8 cellular contexts compared by ENCODE assay signal in genomic region chr12:132083731-132084641, GRCh38.
A peak's percentile ranks its signal among the peaks of the same experiment; 100 is the strongest.
DNase-seq lines count a peak whose midpoint lies in the region; ATAC-seq and TF ChIP-seq lines count a peak whose summit lies in the region.

No MANE protein-coding gene starts in this region.

- peaks cover 8% of the 10 kb centered on the region for H3F3A ChIP-seq in DOHH2 (ENCODE audit: control insufficient read depth, insufficient read depth)
- H3F3A ChIP-seq in GM23248 (ENCODE audit: insufficient read depth), result peaks cover 7% of the 10 kb centered on the region

- TF ChIP-seq POLR2A in Peyer's patch (IDR thresholded peaks at IDR 0.05), result peak; percentile 70 to 84

- no peaks in the 10 kb centered on the region for H3K27me3 ChIP-seq in DOHH2 (ENCODE audit: control insufficient read depth, low read length)
- H3K27me3 ChIP-seq in GM23248 (replicated peaks; ENCODE audit: insufficient read depth), result no peaks in the 10 kb centered on the region
- no peaks in the 10 kb centered on the region for H3K27me3 ChIP-seq in Karpas-422 (ENCODE audit: low read length)
- H3K27me3 ChIP-seq in Peyer's patch, result no peaks in the 10 kb centered on the region
- H3K27me3 ChIP-seq in fibroblast of lung (ENCODE audit: control insufficient read depth, insufficient read depth, low read length), result no peaks in the 10 kb centered on the region

- H3K4me2 ChIP-seq in DOHH2 (ENCODE audit: low read length), result peak overlapping the region; percentile 100
- peak overlapping the region; percentile 75 for H3K4me2 ChIP-seq in GM23248 (ENCODE audit: unreplicated experiment)
- H3K4me2 ChIP-seq in Karpas-422 (ENCODE audit: low read depth, low read length, poor library complexity, severe bottlenecking), result peak overlapping the region; percentile 97
- H3K4me2 ChIP-seq in fibroblast of lung (ENCODE audit: extremely low read depth, insufficient read depth, low read length), result peak overlapping the region; percentile 98

- WGBS in GM23248 (ENCODE audit: low coverage in 1 of 2, low lambda C conversion rate in 2 of 2, missing lambda C conversion rate in 2 of 2), 2 experiments, result 1 to 3% methylated on average over 26 to 86 of the region's 91 CpGs

- H4K20me1 ChIP-seq in DOHH2 (ENCODE audit: control insufficient read depth, insufficient read depth, low read depth, low read length), result no peaks in the 10 kb centered on the region
- no peaks in the 10 kb centered on the region for H4K20me1 ChIP-seq in GM23248 (ENCODE audit: insufficient read depth)
- peaks cover 3% of the 10 kb centered on the region; the same call in 1 of the 2 replicates for H4K20me1 ChIP-seq in Karpas-422 (ENCODE audit: insufficient read depth, low read depth, low read length)
- no peaks in the 10 kb centered on the region for H4K20me1 ChIP-seq in fibroblast of lung (ENCODE audit: control insufficient read depth, extremely low read depth, insufficient read depth, low read length)

- TF ChIP-seq CTCF in DOHH2 (IDR thresholded peaks at IDR 0.05; ENCODE audit: low read depth, low read length, poor library complexity, severe bottlenecking), result no peak
- TF ChIP-seq CTCF in Peyer's patch (IDR thresholded peaks at IDR 0.05), result peak in 1 of 6 experiments; percentile 16
- TF ChIP-seq CTCF in fibroblast of lung (conservative IDR thresholded peaks at IDR 0.05 in 1 of 2, IDR thresholded peaks at IDR 0.05 in 1 of 2; ENCODE audit: low read depth in 1 of 2, low read length in 2 of 2), result no peak

- peaks cover 17 to 36% (median 26%) of the 10 kb centered on the region in 3 donors for H3K4me1 Mint-ChIP-seq in naive B cell

- H3K27ac ChIP-seq in DOHH2 (ENCODE audit: low read depth, low read length) (peak overlapping the region; percentile 43), GM23248 (peak overlapping the region; percentile 81), Karpas-422 (ENCODE audit: low read length) (peak overlapping the region; percentile 61), Peyer's patch (peak overlapping the region; percentile 88 to 97 (median 94)), fibroblast of lung (ENCODE audit: insufficient read depth, low read length) (peak overlapping the region; percentile 93)

- H3K9me3 Mint-ChIP-seq in naive B cell, result no peaks in the 10 kb centered on the region

- H3K36me3 ChIP-seq in DOHH2 (ENCODE audit: control insufficient read depth, low read length) (peaks cover 21% of the 10 kb centered on the region), GM23248 (ENCODE audit: low read depth) (peaks cover 5% of the 10 kb centered on the region; the same call in 1 of the 2 replicates), Karpas-422 (ENCODE audit: insufficient read depth, low read length) (peaks cover 16% of the 10 kb centered on the region), Peyer's patch (no peaks in the 10 kb centered on the region), fibroblast of lung (ENCODE audit: control insufficient read depth, insufficient read depth, low read length) (peaks cover 2% of the 10 kb centered on the region)

- H3K27ac Mint-ChIP-seq in naive B cell, result peak overlapping the region in 5 of 6 donors; percentile 82 to 93 (median 87)

- H3K9me3 ChIP-seq in DOHH2 (ENCODE audit: control insufficient read depth, insufficient read depth, low read length) (no peaks in the 10 kb centered on the region), GM23248 (ENCODE audit: low read depth) (no peaks in the 10 kb centered on the region), Karpas-422 (ENCODE audit: low read length) (no peaks in the 10 kb centered on the region), Peyer's patch (no peaks in the 10 kb centered on the region), fibroblast of lung (ENCODE audit: control insufficient read depth, insufficient read depth, low read depth, low read length) (no peaks in the 10 kb centered on the region)

- H3K4me3 Mint-ChIP-seq in naive B cell, result peak overlapping the region; percentile 83 to 95 (median 90)

- H2AFZ ChIP-seq in GM23248, result peak overlapping the region; percentile 79
- peak overlapping the region; percentile 94 for H2AFZ ChIP-seq in Karpas-422 (ENCODE audit: low read length)
- H2AFZ ChIP-seq in fibroblast of lung (ENCODE audit: low read length), result peak overlapping the region; percentile 24

- H3K4me3 ChIP-seq in DOHH2 (ENCODE audit: low read length) (peak overlapping the region; percentile 93), GM23248 (peak overlapping the region; percentile 81), Karpas-422 (ENCODE audit: low read length) (peak overlapping the region; percentile 86), Peyer's patch (peak overlapping the region; percentile 92 to 99 (median 98)), fibroblast of lung (replicated peaks in 1 of 4; ENCODE audit: control extremely low read depth in 1 of 4, insufficient read depth in 1 of 4, low read depth in 3 of 4, low read length in 4 of 4) (peak overlapping the region; percentile 45 to 81 (median 63))

- in situ Hi-C loops in GM23248 (cut with MboI), result no loop called here

- peak; percentile 97 for DNase-seq in GM23248
- DNase-seq in Karpas-422, result peak; percentile 96
- peak; percentile 84 to 96 (median 95) for DNase-seq in Peyer's patch
- peak; percentile 85 for DNase-seq in activated T-helper 1 cell treated with Interleukin-2 at 50 U/mL for 16 hours (ENCODE audit: low read depth)
- DNase-seq in fibroblast of lung (ENCODE audit: low read depth in 2 of 2), result peak; percentile 77 to 82
- DNase-seq in naive B cell, result peak; percentile 86
- peak; percentile 73 to 84 for DNase-seq in stimulated activated CD8-positive, alpha-beta memory T cell treated with anti-CD3 and anti-CD28 coated beads, Interleukin-7, amount 100 ng/mL, for 48 hours (ENCODE audit: extremely low read depth in 1 of 2, low read depth in 1 of 2)

- no peaks in the 10 kb centered on the region for H3K27me3 Mint-ChIP-seq in naive B cell

- H3K4me1 ChIP-seq in DOHH2 (ENCODE audit: control insufficient read depth, low read length) (peaks cover 30% of the 10 kb centered on the region), GM23248 (ENCODE audit: insufficient read depth) (peaks cover 14% of the 10 kb centered on the region; the same call in 1 of the 2 replicates), Karpas-422 (ENCODE audit: low read length) (peaks cover 20% of the 10 kb centered on the region), Peyer's patch (peaks cover 0 to 12% (median 2%) of the 10 kb centered on the region in 4 donors), fibroblast of lung (ENCODE audit: control insufficient read depth, extremely low read depth, insufficient read depth, low read length) (peaks cover 3% of the 10 kb centered on the region)

- no peaks in the 10 kb centered on the region for H3K9me2 ChIP-seq in DOHH2 (replicated peaks; ENCODE audit: control insufficient read depth, low read length)
- H3K9me2 ChIP-seq in GM23248 (ENCODE audit: insufficient read depth), result no peaks in the 10 kb centered on the region
- H3K9me2 ChIP-seq in Karpas-422 (replicated peaks; ENCODE audit: insufficient read depth, low read length), result no peaks in the 10 kb centered on the region

- no peaks in the 10 kb centered on the region for H3K36me3 Mint-ChIP-seq in naive B cell

- peak; percentile 90 to 93 for ATAC-seq in naive B cell (ENCODE audit: low read depth in 2 of 2)

- H3K79me2 ChIP-seq in DOHH2 (ENCODE audit: control insufficient read depth, low read length) (peaks cover 46% of the 10 kb centered on the region), GM23248 (ENCODE audit: insufficient read depth) (peaks cover 47% of the 10 kb centered on the region), Karpas-422 (ENCODE audit: low read length) (peaks cover 31% of the 10 kb centered on the region), fibroblast of lung (ENCODE audit: control insufficient read depth, insufficient read depth, low read length) (peaks cover 21% of the 10 kb centered on the region)

- peak overlapping the region; percentile 98 for H3K9ac ChIP-seq in GM23248
- H3K9ac ChIP-seq in Karpas-422 (ENCODE audit: low read length), result peak overlapping the region; percentile 96
- peak overlapping the region; percentile 98 for H3K9ac ChIP-seq in fibroblast of lung (ENCODE audit: insufficient read depth, low read length)

Comparison
In these comparisons a context has a peak if more than half of its experiments do, and no peak if none do; other contexts are left out.
1. Peak in every context shown above with its lines: DNase-seq, ATAC-seq, H3K4me3 ChIP-seq and H3K27ac ChIP-seq.
2. H3K27ac ChIP-seq: peak in every context shown above with its lines; median percentile 94 in Peyer's patch; 93 in fibroblast of lung; 81 in GM23248; 61 in Karpas-422; 43 in DOHH2.
3. H2AFZ ChIP-seq: peak in every context shown above with its lines; median percentile 94 in Karpas-422; 79 in GM23248; 24 in fibroblast of lung.